1 cellular context compared by ENCODE assay signal in genomic region chr6:130603391-130603790, GRCh38.
TF ChIP-seq lines count a peak whose summit lies in the region.

No MANE protein-coding gene starts in this region.

TF ChIP-seq in IMR-90, 13 proteins besides CTCF, POLR2A, EP300 and RAD21:
- TF ChIP-seq ELK1 (IDR thresholded peaks at IDR 0.05; ENCODE audit: borderline replicate concordance, low read depth, low read length) (no peak), FOS (IDR thresholded peaks at IDR 0.05; ENCODE audit: low read depth, low read length) (no peak), MXI1 (IDR thresholded peaks at IDR 0.05; ENCODE audit: borderline replicate concordance, low read depth, low read length) (no peak), RFX5 (IDR thresholded peaks at IDR 0.05; ENCODE audit: low read depth, low read length) (no peak), CHD1 (IDR thresholded peaks at IDR 0.05; ENCODE audit: low read depth, low read length) (no peak), MAFK (IDR thresholded peaks at IDR 0.05; ENCODE audit: low read depth, low read length) (no peak), MAZ (IDR thresholded peaks at IDR 0.05; ENCODE audit: borderline replicate concordance, low read depth, low read length) (no peak)
